ENCODE assay signal across 24 cellular contexts in the genomic region with DNA sequence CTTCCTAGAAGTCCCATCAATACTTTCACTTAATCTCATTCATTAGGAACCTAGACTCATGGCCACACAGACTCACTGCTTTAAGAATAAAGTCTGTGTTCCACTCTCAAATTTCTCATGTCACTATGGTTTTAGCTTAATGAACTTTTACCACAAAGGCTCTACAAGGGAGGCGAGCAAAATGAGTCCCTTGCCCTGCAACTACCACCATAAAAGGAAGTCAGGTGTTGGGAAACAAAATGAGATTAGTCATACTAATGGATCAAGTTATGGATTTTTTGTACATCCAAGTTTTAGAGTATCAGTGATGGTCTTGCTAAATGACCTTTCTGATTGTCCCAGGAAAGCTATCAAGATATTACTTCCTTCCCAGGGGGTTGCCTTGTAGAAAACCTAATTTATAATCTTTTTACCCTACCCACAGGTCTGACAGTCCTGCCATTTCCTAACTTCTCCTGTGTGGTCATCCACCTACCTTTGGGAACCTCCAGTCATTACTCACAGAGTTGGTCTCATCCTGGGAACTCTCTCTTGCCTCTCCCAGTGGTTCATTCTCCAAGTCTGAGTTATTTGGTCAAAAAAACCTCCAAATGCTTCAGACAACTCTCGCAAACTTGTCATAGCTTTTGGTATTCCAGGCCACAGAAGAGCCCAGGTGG.
"Had no signal": no experiment of that assay in that cellular context is flagged by ENCODE, and none has a peak within 500 bp of the region (broad histone marks: within the 10 kb centered on the region; RNA-seq: fewer than 3 reads in every experiment).

No MANE protein-coding gene starts in this region.

- H3K9ac ChIP-seq: neural progenitor cell had no signal

- H3K4me1 Mint-ChIP-seq: naive B cell had no signal

- H2AFZ ChIP-seq: neural progenitor cell had no signal

- H3K9me3 Mint-ChIP-seq: activated T-helper 1 cell treated with anti-CD3 and anti-CD28 coated beads, Interleukin-12 subunit alpha, Interleukin-12 subunit beta, Interleukin-2, Interleukin-4 antibody, amounts not matched to agents 30 ng/mL and 10 ng/mL and 1 ng/mL, durations not matched to agents 14 hours and 24 hours and 36 hours; endodermal cell; naive B cell; neural progenitor cell; stimulated activated naive CD8-positive, alpha-beta T cell treated with anti-CD3 and anti-CD28 coated beads, Interleukin-15, Interleukin-2, amounts not matched to agents 100 ng/mL and 50 ng/mL, for 24 hours had no signal

- H3K9me3 ChIP-seq: body of pancreas, mucosa of descending colon, right atrium auricular region, suprapubic skin, transverse colon, vagina had no signal

- H3K27me3 Mint-ChIP-seq: activated naive CD8-positive, alpha-beta T cell; naive B cell; progenitor cell of endocrine pancreas; stimulated activated naive CD8-positive, alpha-beta T cell treated with anti-CD3 and anti-CD28 coated beads, Interleukin-15, Interleukin-2, amounts not matched to agents 100 ng/mL and 50 ng/mL, for 24 hours had no signal

- H3K4me1 ChIP-seq: right atrium auricular region, suprapubic skin, vagina had no signal

- FAIRE-seq: colon, frontal cortex had no signal

- H3K27ac Mint-ChIP-seq: activated naive CD8-positive, alpha-beta T cell; activated T-helper 1 cell treated with anti-CD3 and anti-CD28 coated beads, Interleukin-12 subunit alpha, Interleukin-12 subunit beta, Interleukin-2, Interleukin-4 antibody, amounts not matched to agents 30 ng/mL and 10 ng/mL and 1 ng/mL, durations not matched to agents 14 hours and 24 hours and 36 hours; endodermal cell; neural progenitor cell; progenitor cell of endocrine pancreas; stimulated activated naive CD8-positive, alpha-beta T cell treated with anti-CD3 and anti-CD28 coated beads, Interleukin-15, Interleukin-2, amounts not matched to agents 100 ng/mL and 50 ng/mL, for 24 hours had no signal

- H3K27ac ChIP-seq: body of pancreas, neural progenitor cell, right atrium auricular region, suprapubic skin, transverse colon, vagina had no signal

- H3K4me3 ChIP-seq: body of pancreas, mucosa of descending colon, neural progenitor cell, right atrium auricular region, suprapubic skin, transverse colon, vagina had no signal

- H3K4me3 Mint-ChIP-seq: activated naive CD8-positive, alpha-beta T cell; activated T-helper 1 cell treated with anti-CD3 and anti-CD28 coated beads, Interleukin-12 subunit alpha, Interleukin-12 subunit beta, Interleukin-2, Interleukin-4 antibody, amounts not matched to agents 30 ng/mL and 10 ng/mL and 1 ng/mL, durations not matched to agents 14 hours and 24 hours and 36 hours; endodermal cell; naive B cell; stimulated activated naive CD8-positive, alpha-beta T cell treated with anti-CD3 and anti-CD28 coated beads, Interleukin-15, Interleukin-2, amounts not matched to agents 100 ng/mL and 50 ng/mL, for 24 hours had no signal

- H3K4me2 ChIP-seq: neural progenitor cell had no signal

- H3K36me3 ChIP-seq: neural progenitor cell, right atrium auricular region, suprapubic skin, transverse colon, vagina had no signal

- ATAC-seq: body of pancreas, left ventricle myocardium superior, mucosa of descending colon had no signal

- DNase-seq: activated CD4-positive, alpha-beta T cell treated with anti-CD3 and anti-CD28 coated beads for 1 hour; activated CD4-positive, alpha-beta T cell treated with anti-CD3 and anti-CD28 coated beads, Interleukin-2, amount 50 U/mL, for 48 hours; activated gamma-delta T cell treated with Interleukin-2 at 50 U/mL for 16 hours; amniotic stem cell; body of pancreas; central memory CD4-positive, alpha-beta T cell; endodermal cell; head of caudate nucleus; left ventricle myocardium superior; mesenchymal stem cell; mucosa of descending colon; naive B cell; stimulated activated CD4-positive, alpha-beta T cell treated with anti-CD3 and anti-CD28 coated beads, Interleukin-2, amount 100 ng/mL, for 48 hours; transverse colon had no signal

- H3K27me3 ChIP-seq: body of pancreas, neural progenitor cell, right atrium auricular region, suprapubic skin, transverse colon, vagina had no signal
